Comparison of ENCODE assay signal across 21 cellular contexts in the genomic region with DNA sequence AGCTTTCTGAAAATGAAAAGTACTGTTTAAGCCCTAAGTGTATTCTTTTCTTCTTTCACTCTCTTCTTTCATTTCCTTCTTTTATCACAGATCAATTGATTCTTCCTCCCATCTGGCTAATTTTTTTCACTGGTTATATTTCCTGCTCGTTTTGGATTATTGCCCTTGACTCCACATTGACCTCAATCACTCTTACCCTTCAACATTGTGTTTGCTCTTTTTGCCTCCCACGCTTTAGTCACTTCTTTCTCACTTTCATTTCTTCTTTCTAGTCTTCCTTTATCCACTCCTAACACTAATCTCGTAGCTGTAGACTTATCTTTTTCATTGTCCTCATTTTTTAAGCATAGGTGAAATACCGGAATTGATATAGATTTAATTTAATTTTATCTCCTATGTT.
DNase-seq lines count a peak whose midpoint lies in the region; ATAC-seq lines count a peak whose summit lies in the region.
"Had no signal": no experiment of that assay in that cellular context is flagged by ENCODE, and none has a peak within 500 bp of the region (broad histone marks: within the 10 kb centered on the region; RNA-seq: fewer than 3 reads in every experiment).

No MANE protein-coding gene starts in this region.

- ATAC-seq in GM19025 (IDR thresholded peaks at IDR 0.05; ENCODE audit: low read depth, unreplicated experiment) (peak; percentile 68), GM21717 (IDR thresholded peaks at IDR 0.05; ENCODE audit: unreplicated experiment) (peak; percentile 77), HG03354 (IDR thresholded peaks at IDR 0.05; ENCODE audit: poor library complexity, severe bottlenecking, unreplicated experiment) (peak; percentile 55)
- ATAC-seq: gastroesophageal sphincter; right cardiac atrium; stimulated activated effector memory CD8-positive, alpha-beta T cell treated with anti-CD3 and anti-CD28 coated beads, Interleukin-12 subunit alpha, Interleukin-12 subunit beta, amount 100 ng/mL, for 72 hours had no signal

- H3K27me3 Mint-ChIP-seq in T-helper 2 cell treated with Interferon-gamma antibody and Interleukin-4, amounts not matched to agents 5 μg/mL and 100 μg/mL, for 36 hours (ENCODE audit: low read depth): no peaks in the 10 kb centered on the region
- H3K27me3 Mint-ChIP-seq: activated naive CD8-positive, alpha-beta T cell treated with anti-CD3 and anti-CD28 coated beads, Interleukin-2, amount 10 ng/mL, durations not matched to agents 7 days and 5 days had no signal

- H3K9me3 Mint-ChIP-seq in T-helper 2 cell treated with Interferon-gamma antibody and Interleukin-4, amounts not matched to agents 5 μg/mL and 100 μg/mL, for 36 hours: no peaks in the 10 kb centered on the region
- H3K9me3 Mint-ChIP-seq: activated naive CD8-positive, alpha-beta T cell treated with anti-CD3 and anti-CD28 coated beads, Interleukin-2, amount 10 ng/mL, durations not matched to agents 7 days and 5 days; neural crest cell; stimulated activated effector memory CD8-positive, alpha-beta T cell treated with anti-CD3 and anti-CD28 coated beads, Interleukin-12 subunit alpha, Interleukin-12 subunit beta, amount 100 ng/mL, for 72 hours had no signal

- no peaks in the 10 kb centered on the region for H3K4me1 Mint-ChIP-seq in T-helper 2 cell treated with Interferon-gamma antibody and Interleukin-4, amounts not matched to agents 5 μg/mL and 100 μg/mL, for 36 hours (ENCODE audit: low read depth)
- H3K4me1 Mint-ChIP-seq: activated naive CD8-positive, alpha-beta T cell treated with anti-CD3 and anti-CD28 coated beads, Interleukin-2, amount 10 ng/mL, durations not matched to agents 7 days and 5 days; immature natural killer cell; stimulated activated effector memory CD8-positive, alpha-beta T cell treated with anti-CD3 and anti-CD28 coated beads, Interleukin-12 subunit alpha, Interleukin-12 subunit beta, amount 100 ng/mL, for 72 hours had no signal

- H3K27ac Mint-ChIP-seq in T-helper 2 cell treated with Interferon-gamma antibody and Interleukin-4, amounts not matched to agents 5 μg/mL and 100 μg/mL, for 36 hours: no peak overlapping the region
- H3K27ac Mint-ChIP-seq: activated naive CD8-positive, alpha-beta T cell treated with anti-CD3 and anti-CD28 coated beads, Interleukin-2, amount 10 ng/mL, durations not matched to agents 7 days and 5 days; CD14-positive monocyte; immature natural killer cell; stimulated activated effector memory CD8-positive, alpha-beta T cell treated with anti-CD3 and anti-CD28 coated beads, Interleukin-12 subunit alpha, Interleukin-12 subunit beta, amount 100 ng/mL, for 72 hours had no signal

- H3K4me3 Mint-ChIP-seq in T-helper 2 cell treated with Interferon-gamma antibody and Interleukin-4, amounts not matched to agents 5 μg/mL and 100 μg/mL, for 36 hours: no peak overlapping the region
- H3K4me3 Mint-ChIP-seq: activated naive CD8-positive, alpha-beta T cell treated with anti-CD3 and anti-CD28 coated beads, Interleukin-2, amount 10 ng/mL, durations not matched to agents 7 days and 5 days; CD14-positive monocyte; immature natural killer cell; neural crest cell; stimulated activated effector memory CD8-positive, alpha-beta T cell treated with anti-CD3 and anti-CD28 coated beads, Interleukin-12 subunit alpha, Interleukin-12 subunit beta, amount 100 ng/mL, for 72 hours had no signal

- no peak for DNase-seq in glomerular visceral epithelial cell (ENCODE audit: extremely low spot score)
- no peak for DNase-seq in T-helper 2 cell treated with Interferon-gamma antibody and Interleukin-4, amounts not matched to agents 5 μg/mL and 100 μg/mL, for 36 hours (ENCODE audit: low spot score)
- no peak for DNase-seq in AML-193 (lab: John Stamatoyannopoulos, UW)
- DNase-seq in pons (ENCODE audit: low spot score): no peak
- DNase-seq: activated CD8-positive, alpha-beta memory T cell treated with anti-CD3 and anti-CD28 coated beads, Interleukin-2, amount 50 U/mL, for 48 hours; activated naive CD8-positive, alpha-beta T cell treated with anti-CD3 and anti-CD28 coated beads, Interleukin-2, amount 10 ng/mL, durations not matched to agents 7 days and 5 days; GOT3; immature natural killer cell; KG1; NCI-H1417 treated with DMSO at 0.1 percent for 48 hours; NCI-H446; right cardiac atrium; stimulated activated CD4-positive, alpha-beta T cell treated with anti-CD3 and anti-CD28 coated beads, Interleukin-4, amount 100 ng/mL, for 24 hours; uterus had no signal

- H3K36me3 Mint-ChIP-seq in T-helper 2 cell treated with Interferon-gamma antibody and Interleukin-4, amounts not matched to agents 5 μg/mL and 100 μg/mL, for 36 hours (ENCODE audit: low read depth): no peaks in the 10 kb centered on the region
- H3K36me3 Mint-ChIP-seq: activated naive CD8-positive, alpha-beta T cell treated with anti-CD3 and anti-CD28 coated beads, Interleukin-2, amount 10 ng/mL, durations not matched to agents 7 days and 5 days; CD14-positive monocyte; immature natural killer cell; stimulated activated effector memory CD8-positive, alpha-beta T cell treated with anti-CD3 and anti-CD28 coated beads, Interleukin-12 subunit alpha, Interleukin-12 subunit beta, amount 100 ng/mL, for 72 hours had no signal
